18 cellular contexts compared by ENCODE assay signal in the genomic region with DNA sequence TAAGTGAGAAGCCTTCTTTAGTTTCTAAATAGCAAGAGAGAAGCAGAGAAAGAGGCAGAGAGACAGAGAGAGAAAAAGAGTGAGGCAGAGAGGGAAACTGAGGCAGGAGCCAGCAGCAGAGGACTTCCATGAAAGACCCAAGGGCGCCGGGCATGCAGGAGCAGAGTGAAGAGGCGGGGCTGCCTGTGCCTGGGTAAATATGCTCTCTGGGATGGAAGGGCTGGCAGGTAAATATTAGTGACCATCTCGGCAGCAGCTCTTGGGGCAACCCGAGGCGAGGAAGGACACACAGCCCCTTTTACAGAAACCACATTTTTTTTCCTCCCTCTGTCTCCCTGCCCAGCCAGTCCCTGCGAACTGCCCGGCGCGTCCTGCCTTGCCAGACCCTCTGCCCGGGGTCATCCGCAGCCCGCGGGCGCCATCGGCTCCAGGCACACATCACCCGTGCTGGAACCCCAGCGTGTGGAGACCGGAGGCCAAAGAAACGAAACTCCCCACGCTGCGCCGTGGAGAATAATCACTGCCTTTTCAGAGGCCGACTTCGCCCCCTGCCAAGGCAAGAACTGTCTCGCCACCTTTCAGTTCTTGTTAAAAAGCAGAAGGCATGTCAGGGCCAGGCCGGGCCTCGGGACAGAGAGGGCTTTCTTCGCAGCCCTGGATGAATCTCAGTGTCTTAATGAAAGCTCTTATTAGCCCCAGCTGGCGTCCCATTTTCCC.
DNase-seq lines count a peak whose midpoint lies in the region; ATAC-seq and TF ChIP-seq lines count a peak whose summit lies in the region.
"Had no signal": no experiment of that assay in that cellular context is flagged by ENCODE, and none has a peak within 500 bp of the region (broad histone marks: within the 10 kb centered on the region; RNA-seq: fewer than 3 reads in every experiment).

No MANE protein-coding gene starts in this region.

- no peaks in the 10 kb centered on the region for H3K9me3 ChIP-seq in PC-3 (ENCODE audit: low read length)

- peaks cover 2% of the 10 kb centered on the region for H3K27me3 Mint-ChIP-seq in chondrocyte (ENCODE audit: low read depth)

- peaks cover 4% of the 10 kb centered on the region for H3K36me3 Mint-ChIP-seq in chondrocyte (ENCODE audit: low read depth)
- H3K36me3 Mint-ChIP-seq: activated naive CD4-positive, alpha-beta T cell treated with anti-CD3 and anti-CD28 coated beads, Interleukin-2, amount 50 U/mL, for 24 hours had no signal

- no peak overlapping the region for H3K4me3 ChIP-seq in PC-3 (ENCODE audit: low read length)
- H3K4me3 ChIP-seq: stomach had no signal

- intact Hi-C loops in PC-3 (cut with micrococcal nuclease), result no loop called here

- ATAC-seq in PC-3 (no peak; the same call in 1 of the 2 replicates), HG03469 (IDR thresholded peaks at IDR 0.05; ENCODE audit: unreplicated experiment) (no peak)
- ATAC-seq: left colon had no signal

- H3K4me1 Mint-ChIP-seq in chondrocyte (ENCODE audit: low read depth), result peaks cover 26% of the 10 kb centered on the region
- H3K4me1 Mint-ChIP-seq: activated naive CD4-positive, alpha-beta T cell treated with anti-CD3 and anti-CD28 coated beads, Interleukin-2, amount 50 U/mL, for 24 hours; B cell had no signal

- no peak overlapping the region for H3K27ac Mint-ChIP-seq in chondrocyte (ENCODE audit: unreplicated experiment)
- H3K27ac Mint-ChIP-seq: activated naive CD4-positive, alpha-beta T cell treated with anti-CD3 and anti-CD28 coated beads, Interleukin-2, amount 50 U/mL, for 24 hours; B cell had no signal

- 0 out of 2 replicates have a peak overlapping the region, but pooled peaks have one; percentile 29 for H2AFZ ChIP-seq in PC-3 (ENCODE audit: low read length)

- TF ChIP-seq CTCF in PC-3 (conservative IDR thresholded peaks at IDR 0.05; ENCODE audit: low read depth, low read length) (no peak), chondrocyte (IDR thresholded peaks at IDR 0.05) (no peak)

- no TSS peak for BruUV-seq in PC-3 (replicated peaks; lab: Mats Ljungman, UMichigan)

- no peak overlapping the region for H3K4me3 Mint-ChIP-seq in chondrocyte (ENCODE audit: unreplicated experiment)
- H3K4me3 Mint-ChIP-seq: activated naive CD4-positive, alpha-beta T cell treated with anti-CD3 and anti-CD28 coated beads, Interleukin-2, amount 50 U/mL, for 24 hours; B cell had no signal

- no peaks in the 10 kb centered on the region for H3K36me3 ChIP-seq in PC-3 (ENCODE audit: low read depth, low read length)
- H3K36me3 ChIP-seq: stomach had no signal

- CTCF ChIA-PET in PC-3 (lab: Charles Lee), result no interaction called here

- no peak overlapping the region for H3K27ac ChIP-seq in PC-3 (ENCODE audit: low read length)
- H3K27ac ChIP-seq: stomach had no signal

- DNase-seq in COLO829 (ENCODE audit: low spot score) (peak; percentile 9), PC-3 (no peak), epidermal melanocyte (ENCODE audit: insufficient read length, low spot score) (peak; percentile 45), occipital lobe (lab: John Stamatoyannopoulos, UW) (peak; percentile 29), chondrocyte (ENCODE audit: low spot score) (no peak), SIG-M5 (lab: John Stamatoyannopoulos, UW) (no peak)
- DNase-seq: activated CD4-positive, alpha-beta T cell treated with anti-CD3 and anti-CD28 coated beads for 4 hours; activated T-cell treated with anti-CD3 and anti-CD28 coated beads, Interleukin-2, amount 50 U/mL, for 1 hour; cortex of kidney; DMS153; erythroblast; left colon; NCI-H1092; NCI-H2227 treated with DMSO at 0.1 percent for 48 hours; stomach had no signal

- peak overlapping the region; percentile 8; the same call in 1 of the 2 replicates for H3K4me2 ChIP-seq in PC-3 (ENCODE audit: low read length)

- no peaks in the 10 kb centered on the region for H3K79me2 ChIP-seq in PC-3 (ENCODE audit: low read length)

- 0 out of 2 replicates have a peak, but pooled peaks cover 5% of the 10 kb centered on the region for H3K27me3 ChIP-seq in PC-3 (ENCODE audit: low read length)

- H3K9me2 ChIP-seq in PC-3 (replicated peaks; ENCODE audit: low read length), result no peaks in the 10 kb centered on the region

- no peaks in the 10 kb centered on the region for H3F3A ChIP-seq in PC-3 (ENCODE audit: low read length, unreplicated experiment)

- peaks cover 8% of the 10 kb centered on the region for H3K9me3 Mint-ChIP-seq in chondrocyte (ENCODE audit: low read depth)

- no peak overlapping the region for H3K9ac ChIP-seq in PC-3 (ENCODE audit: low read length)

- POLR2A ChIA-PET in PC-3 (lab: Charles Lee; ENCODE audit: unreplicated experiment), result no interaction called here

- H4K20me1 ChIP-seq in PC-3 (ENCODE audit: low read length), result no peaks in the 10 kb centered on the region

- no peaks in the 10 kb centered on the region for H3K4me1 ChIP-seq in PC-3 (ENCODE audit: insufficient read depth, low read length)

Comparison
In these comparisons a context has a peak if more than half of its experiments do, and no peak if none do; other contexts are left out.
1. DNase-seq: peak in COLO829 (single experiment), epidermal melanocyte (single experiment) and occipital lobe (single experiment); none in PC-3 (single experiment), chondrocyte (single experiment) and SIG-M5 (single experiment).